14 cellular contexts compared by ENCODE assay signal in the genomic region with DNA sequence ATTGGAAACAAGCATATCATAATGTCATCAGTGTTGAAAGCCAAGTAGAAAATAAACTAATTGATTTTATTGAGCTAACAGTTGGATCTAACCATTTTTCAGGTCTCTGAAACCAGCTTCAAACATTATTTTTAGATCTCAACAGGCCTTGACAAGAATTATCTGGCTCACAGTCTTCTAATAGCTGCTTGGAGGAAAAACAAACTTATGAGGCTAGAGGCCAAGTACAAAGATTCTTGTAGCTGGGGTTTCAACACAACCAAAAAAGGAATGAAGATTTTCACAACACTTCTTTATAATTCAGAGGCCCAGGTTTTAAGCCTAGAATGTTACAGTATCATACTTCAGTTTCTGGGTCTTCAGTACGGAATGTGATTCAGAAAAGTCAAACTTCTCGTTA. TPM values are rescaled to one million over a fixed set of nuclear protein-coding genes. Genes with fewer than 3 reads are reported as not detected.
DNase-seq lines count a peak whose midpoint lies in the region; ATAC-seq and TF ChIP-seq lines count a peak whose summit lies in the region.
"Had no signal": no experiment of that assay in that cellular context is flagged by ENCODE, and none has a peak within 500 bp of the region (broad histone marks: within the 10 kb centered on the region; RNA-seq: fewer than 3 reads in every experiment).

No MANE protein-coding gene starts in this region.

- H3K36me3 ChIP-seq in muscle layer of duodenum (ENCODE audit: control insufficient read depth in 1 of 2, insufficient read depth in 2 of 2, low read length in 2 of 2), result no peaks in the 10 kb centered on the region
- H3K36me3 ChIP-seq in tibial artery, result peaks cover 0 to 10% (median 5%) of the 10 kb centered on the region in 3 donors
- H3K36me3 ChIP-seq in naive thymus-derived CD4-positive, alpha-beta T cell (ENCODE audit: control insufficient read depth in 2 of 3, insufficient read depth in 3 of 3, low read length in 3 of 3), result no peaks in the 10 kb centered on the region
- H3K36me3 ChIP-seq: SJSA1 had no signal

- TF ChIP-seq CTCF in fibroblast of the aortic adventitia (IDR thresholded peaks at IDR 0.05; ENCODE audit: insufficient read depth, low read length) (no peak), tibial artery (IDR thresholded peaks at IDR 0.05) (no peak)

- POLR2A ChIA-PET in naive thymus-derived CD4-positive, alpha-beta T cell (lab: Charles Lee), result no interaction called here

- no peaks in the 10 kb centered on the region for H3K9me3 ChIP-seq in muscle layer of duodenum (ENCODE audit: control insufficient read depth in 1 of 2, low read length in 2 of 2)
- H3K9me3 ChIP-seq in tibial artery, result no peaks in the 10 kb centered on the region
- H3K9me3 ChIP-seq in naive thymus-derived CD4-positive, alpha-beta T cell (ENCODE audit: control insufficient read depth in 2 of 3, low read length in 3 of 3), result no peaks in the 10 kb centered on the region
- H3K9me3 ChIP-seq: SJSA1 had no signal

- peaks cover 15 to 62% (median 44%) of the 10 kb centered on the region in 7 donors for H3K4me1 Mint-ChIP-seq in naive thymus-derived CD4-positive, alpha-beta T cell

- H3K9me3 Mint-ChIP-seq in naive thymus-derived CD4-positive, alpha-beta T cell, result no peaks in the 10 kb centered on the region
- H3K9me3 Mint-ChIP-seq: activated naive CD4-positive, alpha-beta T cell treated with anti-CD3 and anti-CD28 coated beads, Interleukin-2, amount 50 U/mL, for 72 hours had no signal

- CTCF ChIA-PET in naive thymus-derived CD4-positive, alpha-beta T cell (lab: Charles Lee), result no interaction called here

- H3K4me3 Mint-ChIP-seq in naive thymus-derived CD4-positive, alpha-beta T cell, result no peak overlapping the region

- H3K4me1 ChIP-seq in muscle layer of duodenum (ENCODE audit: control insufficient read depth in 1 of 2, insufficient read depth in 2 of 2, low read length in 2 of 2), result peaks cover 0 to 34% of the 10 kb centered on the region in 2 donors
- peaks cover 0 to 81% (median 52%) of the 10 kb centered on the region in 4 donors for H3K4me1 ChIP-seq in tibial artery
- peaks cover 0 to 8% of the 10 kb centered on the region in 2 donors for H3K4me1 ChIP-seq in naive thymus-derived CD4-positive, alpha-beta T cell (ENCODE audit: control insufficient read depth in 2 of 2, insufficient read depth in 2 of 2, low read length in 2 of 2)
- H3K4me1 ChIP-seq: SJSA1 had no signal

- H3K27me3 Mint-ChIP-seq in naive thymus-derived CD4-positive, alpha-beta T cell, result no peaks in the 10 kb centered on the region

- DNase-seq in amniotic epithelial cell (ENCODE audit: low read depth) (peak; percentile 58), fibroblast of the aortic adventitia (ENCODE audit: low read depth) (peak; percentile 66), tibial artery (no peak), cerebellum (ENCODE audit: low spot score) (no peak), occipital lobe (lab: John Stamatoyannopoulos, UW) (no peak), dermis blood vessel endothelial cell (no peak)
- DNase-seq in naive thymus-derived CD4-positive, alpha-beta T cell, result no peak
- DNase-seq: effector memory CD4-positive, alpha-beta T cell; hypothalamus; NCI-H1436 treated with DMSO at 0.1 percent for 48 hours had no signal

- no peak overlapping the region for H3K4me3 ChIP-seq in fibroblast of the aortic adventitia (ENCODE audit: low read depth, low read length)
- no peak overlapping the region for H3K4me3 ChIP-seq in muscle layer of duodenum (ENCODE audit: low read depth in 1 of 2, low read length in 2 of 2)
- H3K4me3 ChIP-seq in tibial artery, result peak overlapping the region in 1 of 2 donors; percentile 81
- H3K4me3 ChIP-seq in naive thymus-derived CD4-positive, alpha-beta T cell (ENCODE audit: low read length), result no peak overlapping the region
- H3K4me3 ChIP-seq: BLaER1, SJSA1 had no signal

- ATAC-seq in naive thymus-derived CD4-positive, alpha-beta T cell, result no peak
- ATAC-seq: activated naive CD4-positive, alpha-beta T cell treated with anti-CD3 and anti-CD28 coated beads, Interleukin-2, amount 50 U/mL, for 72 hours had no signal

- peaks cover 3 to 25% (median 10%) of the 10 kb centered on the region in 5 donors for H3K36me3 Mint-ChIP-seq in naive thymus-derived CD4-positive, alpha-beta T cell

- intact Hi-C loops in tibial artery (cut with DNase I; ENCODE audit: low total_unique reads), result no loop called here
- intact Hi-C loops in naive thymus-derived CD4-positive, alpha-beta T cell (cut with micrococcal nuclease), result no loop called here

- H3K27ac ChIP-seq in muscle layer of duodenum (ENCODE audit: low read length) (peak overlapping the region; percentile 32), tibial artery (peak overlapping the region; percentile 92 to 94)
- no peak overlapping the region for H3K27ac ChIP-seq in naive thymus-derived CD4-positive, alpha-beta T cell (ENCODE audit: low read depth, low read length)
- H3K27ac ChIP-seq: BLaER1, SJSA1 had no signal

- H3K27ac Mint-ChIP-seq in naive thymus-derived CD4-positive, alpha-beta T cell, result no peak overlapping the region
- H3K27ac Mint-ChIP-seq: activated naive CD4-positive, alpha-beta T cell treated with anti-CD3 and anti-CD28 coated beads, Interleukin-2, amount 50 U/mL, for 72 hours had no signal

- H3K27me3 ChIP-seq in muscle layer of duodenum (ENCODE audit: low read depth, low read length) (no peaks in the 10 kb centered on the region), tibial artery (no peaks in the 10 kb centered on the region)
- no peaks in the 10 kb centered on the region for H3K27me3 ChIP-seq in naive thymus-derived CD4-positive, alpha-beta T cell (ENCODE audit: control insufficient read depth in 2 of 2, insufficient read depth in 2 of 2, low read length in 2 of 2)
- H3K27me3 ChIP-seq: BLaER1, SJSA1 had no signal

RNA-seq across cellular contexts. Expression of a gene that starts 3.7 kb away (rescaled TPM):
- 12.6 and 25.4 TPM in 2 replicates for total RNA-seq in fibroblast of the aortic adventitia (ENCODE audit: low replicate concordance)
- total RNA-seq in naive thymus-derived CD4-positive, alpha-beta T cell, result 10 to 100 TPM in 4 of 5 experiments, 1 to 10 TPM in 1; 6.4 to 13.7 (median 12.5) TPM
- polyA plus RNA-seq in naive thymus-derived CD4-positive, alpha-beta T cell, result 10 to 100 TPM; 19.9 to 24.1 TPM
- 25.0 TPM for total RNA-seq in cerebellum
- 41.5 TPM for total RNA-seq in occipital lobe
- 9.1 and 10.6 TPM in 2 replicates for total RNA-seq in dermis blood vessel endothelial cell

Comparison
In these comparisons a context has a peak if more than half of its experiments do, and no peak if none do; other contexts are left out.
1. DNase-seq: peak in amniotic epithelial cell (single experiment) and fibroblast of the aortic adventitia (single experiment); none in tibial artery (0 of 2), naive thymus-derived CD4-positive, alpha-beta T cell (0 of 9), cerebellum (single experiment), occipital lobe (single experiment) and dermis blood vessel endothelial cell (single experiment).